Comparison of ENCODE assay signal across 14 cellular contexts in the genomic region with DNA sequence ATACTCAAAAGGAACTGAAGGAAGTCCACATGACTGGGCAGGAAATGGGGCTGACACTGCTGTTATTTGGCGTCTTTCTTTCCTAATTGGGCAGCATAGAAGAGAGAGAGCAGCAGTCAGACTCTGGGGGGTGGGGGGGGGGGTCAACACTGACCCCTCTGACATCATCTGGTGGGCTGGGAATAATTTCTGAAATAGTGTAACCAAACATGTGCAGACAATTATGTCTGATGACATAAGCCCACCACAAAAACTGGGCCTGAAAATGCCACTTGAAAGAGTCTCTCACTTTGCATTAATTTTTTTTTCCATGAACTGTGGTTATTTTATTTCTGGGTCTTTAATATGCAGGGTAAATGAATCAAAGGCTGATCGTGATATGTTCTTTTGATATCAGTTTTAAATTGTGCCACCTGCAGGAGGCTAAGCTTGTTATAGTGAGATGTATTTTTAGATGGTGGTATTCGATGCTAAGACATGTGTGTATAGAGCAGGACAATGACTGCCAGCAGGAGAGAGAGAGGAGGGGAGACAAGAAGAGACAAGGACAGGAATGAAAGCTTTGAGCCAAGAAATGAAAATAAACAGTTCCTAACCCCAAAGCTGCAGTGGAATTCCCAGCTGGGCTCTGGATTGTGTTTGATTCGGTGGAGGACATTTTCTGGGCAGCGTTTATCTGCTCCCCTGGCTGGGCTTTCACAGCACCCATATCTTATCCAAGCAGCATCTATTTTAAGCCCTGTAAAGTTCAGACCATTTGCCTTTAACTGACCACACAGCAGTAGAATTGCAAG.
DNase-seq lines count a peak whose midpoint lies in the region; ATAC-seq and TF ChIP-seq lines count a peak whose summit lies in the region.
"Had no signal": no experiment of that assay in that cellular context is flagged by ENCODE, and none has a peak within 500 bp of the region (broad histone marks: within the 10 kb centered on the region; RNA-seq: fewer than 3 reads in every experiment).

No MANE protein-coding gene starts in this region.

- H3K4me3 ChIP-seq in ascending aorta: peak overlapping the region in 1 of 2 donors; percentile 24
- H3K4me3 ChIP-seq in cardiac muscle cell: no peak overlapping the region
- H3K4me3 ChIP-seq: colonic mucosa had no signal

- H3K4me3 Mint-ChIP-seq in osteocyte (ENCODE audit: unreplicated experiment): no peak overlapping the region
- no peak overlapping the region for H3K4me3 Mint-ChIP-seq in activated T-cell treated with anti-CD3 and anti-CD28 coated beads, Interleukin-2, amount 50 U/mL, for 72 hours

- H3K9me3 ChIP-seq in ascending aorta (no peaks in the 10 kb centered on the region), cardiac muscle cell (ENCODE audit: low read depth) (no peaks in the 10 kb centered on the region)
- H3K9me3 ChIP-seq: BE2C, colonic mucosa had no signal

- TF ChIP-seq CTCF in ascending aorta (IDR thresholded peaks at IDR 0.05) (peak in 1 of 3 experiments; percentile 6), cardiac muscle cell (IDR thresholded peaks at IDR 0.05; ENCODE audit: low read depth, low read length) (no peak), osteocyte (IDR thresholded peaks at IDR 0.05) (no peak)

- peaks cover 7 to 9% of the 10 kb centered on the region in 2 donors for H3K4me1 ChIP-seq in ascending aorta
- H3K4me1 ChIP-seq in cardiac muscle cell (ENCODE audit: low read depth): peaks cover 27% of the 10 kb centered on the region
- H3K4me1 ChIP-seq: BE2C, colonic mucosa had no signal

- H3K27ac ChIP-seq in ascending aorta: peak overlapping the region; percentile 64 to 65
- peak overlapping the region; percentile 74 for H3K27ac ChIP-seq in cardiac muscle cell
- H3K27ac ChIP-seq: colonic mucosa, KMS-11 had no signal

- no peaks in the 10 kb centered on the region for H3K27me3 Mint-ChIP-seq in osteocyte (ENCODE audit: unreplicated experiment)
- H3K27me3 Mint-ChIP-seq in activated T-cell treated with anti-CD3 and anti-CD28 coated beads, Interleukin-2, amount 50 U/mL, for 72 hours (ENCODE audit: low read depth): no peaks in the 10 kb centered on the region

- peaks cover 14% of the 10 kb centered on the region for H3K4me1 Mint-ChIP-seq in osteocyte (ENCODE audit: unreplicated experiment)
- no peaks in the 10 kb centered on the region for H3K4me1 Mint-ChIP-seq in activated T-cell treated with anti-CD3 and anti-CD28 coated beads, Interleukin-2, amount 50 U/mL, for 72 hours (ENCODE audit: low read depth)

- peaks cover 3% of the 10 kb centered on the region for H3K9me3 Mint-ChIP-seq in osteocyte (ENCODE audit: unreplicated experiment)
- H3K9me3 Mint-ChIP-seq in activated T-cell treated with anti-CD3 and anti-CD28 coated beads, Interleukin-2, amount 50 U/mL, for 72 hours: peaks cover 0 to 5% of the 10 kb centered on the region in 2 donors

- ATAC-seq in HG03025 (IDR thresholded peaks at IDR 0.05; ENCODE audit: low FRiP score, unreplicated experiment): no peak
- no peak for ATAC-seq in GM21717 (IDR thresholded peaks at IDR 0.05; ENCODE audit: unreplicated experiment)
- no peak for ATAC-seq in activated T-cell treated with anti-CD3 and anti-CD28 coated beads, Interleukin-2, amount 50 U/mL, for 72 hours (replicated peaks in 1 of 2)

- peaks cover 12% of the 10 kb centered on the region in 2 donors for H3K36me3 ChIP-seq in ascending aorta
- H3K36me3 ChIP-seq in cardiac muscle cell: peaks cover 24% of the 10 kb centered on the region
- H3K36me3 ChIP-seq: BE2C, colonic mucosa had no signal

- peak; percentile 12 for DNase-seq in AG20443 (ENCODE audit: low spot score)
- DNase-seq in ascending aorta (ENCODE audit: low spot score in 2 of 2): no peak
- peak; percentile 35 to 74 for DNase-seq in cardiac muscle cell (ENCODE audit: low read depth in 1 of 2, low spot score in 1 of 2)
- no peak for DNase-seq in osteocyte (ENCODE audit: extremely low spot score, unreplicated experiment)
- no peak for DNase-seq in OCI-M1 (lab: John Stamatoyannopoulos, UW)
- DNase-seq in activated T-cell treated with anti-CD3 and anti-CD28 coated beads, Interleukin-2, amount 50 U/mL, for 72 hours: no peak
- DNase-seq: activated effector memory CD4-positive, alpha-beta T cell treated with Interleukin-2 at 50 U/mL for 16 hours; BE2C; colonic mucosa; head of caudate nucleus; NCI-H1930 had no signal

- H3K36me3 Mint-ChIP-seq in osteocyte (ENCODE audit: unreplicated experiment): peaks cover 11% of the 10 kb centered on the region
- H3K36me3 Mint-ChIP-seq in activated T-cell treated with anti-CD3 and anti-CD28 coated beads, Interleukin-2, amount 50 U/mL, for 72 hours (ENCODE audit: insufficient read depth in 2 of 2): no peaks in the 10 kb centered on the region

- peak overlapping the region; percentile 10 for H3K27ac Mint-ChIP-seq in osteocyte (ENCODE audit: unreplicated experiment)
- H3K27ac Mint-ChIP-seq in activated T-cell treated with anti-CD3 and anti-CD28 coated beads, Interleukin-2, amount 50 U/mL, for 72 hours: no peak overlapping the region

- intact Hi-C loops in ascending aorta (cut with DNase I): no loop called here

- H3K27me3 ChIP-seq in ascending aorta: no peaks in the 10 kb centered on the region
- no peaks in the 10 kb centered on the region for H3K27me3 ChIP-seq in cardiac muscle cell
- H3K27me3 ChIP-seq: BE2C, colonic mucosa had no signal

Comparison
In these comparisons a context has a peak if more than half of its experiments do, and no peak if none do; other contexts are left out.
1. DNase-seq: peak in AG20443 (single experiment) and cardiac muscle cell (2 of 2); none in ascending aorta (0 of 2), osteocyte (single experiment), OCI-M1 (single experiment) and activated T-cell treated with anti-CD3 and anti-CD28 coated beads, Interleukin-2, amount 50 U/mL, for 72 hours (0 of 2).